Comparison of ENCODE assay signal across 8 cellular contexts in the genomic region with DNA sequence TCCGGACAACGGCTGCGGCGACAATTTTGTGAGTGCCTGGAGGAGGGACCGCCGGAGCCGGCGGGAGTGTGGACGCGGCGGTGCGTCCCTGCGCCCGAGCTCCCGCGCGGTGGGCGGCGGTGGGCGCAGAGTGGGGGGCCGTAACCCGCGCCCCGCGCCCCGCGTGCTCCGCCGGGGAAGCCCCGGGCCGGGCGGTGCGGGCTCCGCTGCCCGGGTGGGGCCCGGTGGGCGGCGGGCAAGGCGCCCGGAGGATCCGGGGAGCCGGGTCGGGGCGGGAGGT. TPM values are rescaled to one million over a fixed set of nuclear protein-coding genes. Genes with fewer than 3 reads are reported as not detected.
DNase-seq lines count a peak whose midpoint lies in the region; ATAC-seq, FAIRE-seq and TF ChIP-seq lines count a peak whose summit lies in the region.

No MANE protein-coding gene starts in this region.

- H3K36me3 Mint-ChIP-seq in progenitor cell of endocrine pancreas (ENCODE audit: insufficient read depth), result no peaks in the 10 kb centered on the region

- H3K4me2 ChIP-seq in MM.1S (ENCODE audit: low read depth, low read length) (peak overlapping the region; percentile 92), endothelial cell of umbilical vein (ENCODE audit: insufficient read depth, low read length) (peak overlapping the region; percentile 62)

- TF ChIP-seq CTCF in MM.1S (IDR thresholded peaks at IDR 0.05; ENCODE audit: low read length) (no peak), endothelial cell of umbilical vein (IDR thresholded peaks at IDR 0.05; ENCODE audit: extremely low read depth in 1 of 2, insufficient read depth in 1 of 2, low read depth in 1 of 2, low read length in 2 of 2) (no peak), progenitor cell of endocrine pancreas (IDR thresholded peaks at IDR 0.05; ENCODE audit: unreplicated experiment) (no peak), GM13976 (IDR thresholded peaks at IDR 0.05; ENCODE audit: borderline replicate concordance, control extremely low read depth, extremely low read depth, insufficient read depth, missing control alignments) (no peak)

- H3K36me3 ChIP-seq in MM.1S (replicated peaks; ENCODE audit: insufficient read depth, low read length) (no peaks in the 10 kb centered on the region), endothelial cell of umbilical vein (ENCODE audit: control insufficient read depth in 2 of 2, extremely low read depth in 1 of 2, insufficient read depth in 2 of 2, low read length in 2 of 2) (no peaks in the 10 kb centered on the region)

- POLR2A ChIA-PET in endothelial cell of umbilical vein (lab: Charles Lee), result no interaction called here

- DNase-seq in MM.1S (no peak), endothelial cell of umbilical vein (ENCODE audit: low read depth, low spot score) (no peak), progenitor cell of endocrine pancreas (ENCODE audit: low spot score, unreplicated experiment) (no peak), GM13976 (ENCODE audit: low spot score) (no peak), GM03348 (ENCODE audit: low spot score) (no peak)

- no peaks in the 10 kb centered on the region for H4K20me1 ChIP-seq in MM.1S (ENCODE audit: insufficient read depth, low read length)
- H4K20me1 ChIP-seq in endothelial cell of umbilical vein (replicated peaks; ENCODE audit: control insufficient read depth, extremely low read depth, insufficient read depth, low read length), result no peaks in the 10 kb centered on the region

- H3K27ac Mint-ChIP-seq in progenitor cell of endocrine pancreas, result no peak overlapping the region

- H3K4me1 ChIP-seq in MM.1S (ENCODE audit: low read length), result 0 out of 2 replicates have a peak, but pooled peaks cover 5% of the 10 kb centered on the region
- peaks cover 6% of the 10 kb centered on the region for H3K4me1 ChIP-seq in endothelial cell of umbilical vein (ENCODE audit: control insufficient read depth, extremely low read depth, insufficient read depth, low read length)

- TF ChIP-seq POLR2A in endothelial cell of umbilical vein (IDR thresholded peaks at IDR 0.05; ENCODE audit: low read depth, low read length), result no peak

- no peak for FAIRE-seq in endothelial cell of umbilical vein (lab: Jason Lieb, UNC)

- peaks cover 4% of the 10 kb centered on the region; the same call in 1 of the 2 replicates for H3F3A ChIP-seq in MM.1S (ENCODE audit: insufficient read depth, low read length)

- peak overlapping the region; percentile 76 for H3K4me3 Mint-ChIP-seq in progenitor cell of endocrine pancreas (ENCODE audit: low read depth)

- H3K4me1 Mint-ChIP-seq in progenitor cell of endocrine pancreas (ENCODE audit: low read depth), result peaks cover 7% of the 10 kb centered on the region

- CTCF ChIA-PET in endothelial cell of umbilical vein (lab: Charles Lee), result interaction anchor here (1.4 to 2.4 kb wide), 3 partner anchors 9 to 74 kb away, joined by 3 to 7 read pairs (median 6); no protein-coding TSS in a partner anchor

- H2AFZ ChIP-seq in MM.1S (ENCODE audit: low read length) (peak overlapping the region; percentile 73; the same call in 1 of the 2 replicates), endothelial cell of umbilical vein (ENCODE audit: low read depth, low read length) (peak overlapping the region; percentile 94)

- H3K9me3 Mint-ChIP-seq in progenitor cell of endocrine pancreas (ENCODE audit: low read depth), result no peaks in the 10 kb centered on the region

- H3K9ac ChIP-seq in MM.1S (ENCODE audit: low read length) (peak overlapping the region; percentile 73), endothelial cell of umbilical vein (replicated peaks; ENCODE audit: extremely low read depth, insufficient read depth, low read length) (peak overlapping the region; percentile 58)

- no peaks in the 10 kb centered on the region for H3K27me3 ChIP-seq in MM.1S (replicated peaks; ENCODE audit: insufficient read depth, low read length)
- peaks cover 0 to 3% of the 10 kb centered on the region in 2 experiments for H3K27me3 ChIP-seq in endothelial cell of umbilical vein (ENCODE audit: control insufficient read depth in 2 of 2, insufficient read depth in 2 of 2, low read length in 2 of 2)

- in situ Hi-C loops in GM13976 (cut with MboI; ENCODE audit: low sequenced_read_pairs, unreplicated experiment), result no loop called here

- H3K9me2 ChIP-seq in MM.1S (replicated peaks; ENCODE audit: insufficient read depth, low read length), result no peaks in the 10 kb centered on the region

- dilution Hi-C loops in endothelial cell of umbilical vein (cut with MboI; ENCODE audit: extremely low pct_ligation_motif_present, low sequenced_read_pairs), result no loop called here

- ATAC-seq in GM19397 (IDR thresholded peaks at IDR 0.05; ENCODE audit: unreplicated experiment) (peak; percentile 39), HG02678 (IDR thresholded peaks at IDR 0.05; ENCODE audit: unreplicated experiment) (no peak), GM19395 (IDR thresholded peaks at IDR 0.05; ENCODE audit: unreplicated experiment) (no peak)

- H3K27ac ChIP-seq in MM.1S (ENCODE audit: low read length), result 0 out of 2 replicates have a peak overlapping the region, but pooled peaks have one; percentile 34
- H3K27ac ChIP-seq in endothelial cell of umbilical vein (ENCODE audit: insufficient read depth, low read depth, low read length), result peak overlapping the region; percentile 41

- H3K4me3 ChIP-seq in MM.1S (ENCODE audit: low read length), result peak overlapping the region; percentile 95
- peak overlapping the region; percentile 45 to 83 (median 59) for H3K4me3 ChIP-seq in endothelial cell of umbilical vein (replicated peaks in 1 of 3; ENCODE audit: insufficient read depth in 1 of 3, low read depth in 1 of 3, low read length in 3 of 3)

- no peaks in the 10 kb centered on the region for H3K27me3 Mint-ChIP-seq in progenitor cell of endocrine pancreas

- no peaks in the 10 kb centered on the region for H3K9me3 ChIP-seq in MM.1S (replicated peaks; ENCODE audit: insufficient read depth, low read length)
- H3K9me3 ChIP-seq in endothelial cell of umbilical vein (replicated peaks; ENCODE audit: control insufficient read depth, insufficient read depth, low read length), result no peaks in the 10 kb centered on the region

- H3K9me1 ChIP-seq in endothelial cell of umbilical vein (replicated peaks; ENCODE audit: control insufficient read depth, extremely low read depth, insufficient read depth, low read length), result no peaks in the 10 kb centered on the region

- intact Hi-C loops in endothelial cell of umbilical vein (cut with micrococcal nuclease), result loop anchor here (1.0 to 2.0 kb wide), 3 partner anchors 106 to 370 kb away; a partner anchor contains a TSS

- no TSS peak for BruUV-seq in endothelial cell of umbilical vein (replicated peaks; lab: Mats Ljungman, UMichigan)

- H3K79me2 ChIP-seq in MM.1S (ENCODE audit: low read length) (peaks cover 4% of the 10 kb centered on the region; the same call in 1 of the 2 replicates), endothelial cell of umbilical vein (ENCODE audit: control insufficient read depth, insufficient read depth, low read length) (no peaks in the 10 kb centered on the region)

TF ChIP-seq in endothelial cell of umbilical vein, 7 proteins besides CTCF, POLR2A, EP300 and RAD21:
- TF ChIP-seq, protein P1, sequence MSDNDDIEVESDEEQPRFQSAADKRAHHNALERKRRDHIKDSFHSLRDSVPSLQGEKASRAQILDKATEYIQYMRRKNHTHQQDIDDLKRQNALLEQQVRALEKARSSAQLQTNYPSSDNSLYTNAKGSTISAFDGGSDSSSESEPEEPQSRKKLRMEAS (IDR thresholded peaks at IDR 0.05; ENCODE audit: insufficient read depth, insufficient read length), result no peak
- TF ChIP-seq GATA2 (IDR thresholded peaks at IDR 0.05; ENCODE audit: insufficient read depth, insufficient read length, low read depth, low read length) (no peak), FOS (IDR thresholded peaks at IDR 0.05; ENCODE audit: borderline replicate concordance, insufficient read depth, low read length) (no peak), MYC (IDR thresholded peaks at IDR 0.05; ENCODE audit: low read depth, low read length) (no peak), JUN (IDR thresholded peaks at IDR 0.05; ENCODE audit: borderline replicate concordance, insufficient read depth, insufficient read length, low read depth) (no peak), EZH2 (IDR thresholded peaks at IDR 0.05; ENCODE audit: borderline replicate concordance, low read depth, low read length, severe bottlenecking) (no peak), POLR2AphosphoS5 (IDR thresholded peaks at IDR 0.05; ENCODE audit: insufficient read depth, low read depth, low read length) (no peak)

RNA-seq across cellular contexts. Expression of a gene that starts 0.4 kb away (rescaled TPM):
- 4.8 and 6.6 TPM in 2 replicates for total RNA-seq in endothelial cell of umbilical vein
- 3.9 and 4.9 TPM in 2 replicates for polyA plus RNA-seq in endothelial cell of umbilical vein
- polyA plus RNA-seq in endothelial cell of umbilical vein (2011; cell fraction: cytosol; rRNA removed), result 3.9 and 4.2 TPM in 2 replicates
- 10.3 and 10.4 TPM in 2 replicates for polyA plus RNA-seq in endothelial cell of umbilical vein (2011; cell fraction: nucleus; rRNA removed)
- 5.2 and 6.7 TPM in 2 replicates for polyA plus RNA-seq in endothelial cell of umbilical vein (2012)
- 6.0 and 8.3 TPM in 2 replicates for polyA minus RNA-seq in endothelial cell of umbilical vein
- polyA minus RNA-seq in endothelial cell of umbilical vein (2011; cell fraction: cytosol; rRNA and poly(A)+ RNA removed), result 2.6 TPM
- 7.0 and 7.9 TPM in 2 replicates for polyA minus RNA-seq in endothelial cell of umbilical vein (2011; cell fraction: nucleus; rRNA and poly(A)+ RNA removed)
- total RNA-seq in progenitor cell of endocrine pancreas, result 20.0 and 20.1 TPM in 2 replicates
